In genomic region chr1:117657031-117657430, GRCh38 we compare ENCODE assay signal across 10 cellular contexts. TPM values are rescaled to one million over a fixed set of nuclear protein-coding genes. Genes with fewer than 3 reads are reported as not detected.
DNase-seq lines count a peak whose midpoint lies in the region; ATAC-seq and TF ChIP-seq lines count a peak whose summit lies in the region.
"Had no signal": no experiment of that assay in that cellular context is flagged by ENCODE, and none has a peak within 500 bp of the region (broad histone marks: within the 10 kb centered on the region; RNA-seq: fewer than 3 reads in every experiment).

No MANE protein-coding gene starts in this region.

- peaks cover 21% of the 10 kb centered on the region for H3K4me1 ChIP-seq in upper lobe of right lung

- H3K27me3 ChIP-seq in upper lobe of right lung, result no peaks in the 10 kb centered on the region

- H3K4me3 Mint-ChIP-seq in memory B cell, result no peak overlapping the region

- no peak for TF ChIP-seq CTCF in upper lobe of right lung (IDR thresholded peaks at IDR 0.05)

- no peaks in the 10 kb centered on the region for H3K9me3 ChIP-seq in upper lobe of right lung
- H3K9me3 ChIP-seq: thoracic aorta had no signal

- DNase-seq in COLO829 (ENCODE audit: low spot score) (peak; percentile 11), LHCN-M2 (ENCODE audit: low read depth) (peak; percentile 51), amniotic epithelial cell (ENCODE audit: low read depth) (peak; percentile 75), memory B cell (ENCODE audit: low spot score in 2 of 2) (no peak), upper lobe of right lung (no peak), NCI-H526 treated with DMSO at 0.1 percent for 48 hours (lab: John Stamatoyannopoulos, UW) (no peak), NCI-H345 (lab: John Stamatoyannopoulos, UW) (no peak)
- DNase-seq: posterior cingulate gyrus had no signal

- peaks cover 1% of the 10 kb centered on the region for H3K36me3 Mint-ChIP-seq in memory B cell

- intact Hi-C loops in upper lobe of right lung (cut with DNase I), result no loop called here

- peaks cover 84% of the 10 kb centered on the region for H3K4me1 Mint-ChIP-seq in memory B cell

- H3K36me3 ChIP-seq in upper lobe of right lung, result no peaks in the 10 kb centered on the region
- H3K36me3 ChIP-seq: thoracic aorta had no signal

- H3K27me3 Mint-ChIP-seq in memory B cell, result no peaks in the 10 kb centered on the region

- H3K4me3 ChIP-seq in upper lobe of right lung, result no peak overlapping the region
- H3K4me3 ChIP-seq: thoracic aorta had no signal

- H3K27ac ChIP-seq in upper lobe of right lung, result no peak overlapping the region
- H3K27ac ChIP-seq: thoracic aorta had no signal

- ATAC-seq in memory B cell (ENCODE audit: low read depth) (no peak), HG02852 (IDR thresholded peaks at IDR 0.05; ENCODE audit: unreplicated experiment) (no peak), upper lobe of right lung (no peak)

- no peaks in the 10 kb centered on the region for H3K9me3 Mint-ChIP-seq in memory B cell

- peak overlapping the region; percentile 97 for H3K27ac Mint-ChIP-seq in memory B cell

RNA-seq across cellular contexts. Expression of gene TENT5C, which starts 51.2 kb away (rescaled TPM):
- under 0.01 TPM in 1 of 2 replicates, not detected in the other for total RNA-seq in LHCN-M2 (2014; rRNA removed)
- polyA plus RNA-seq in LHCN-M2 (2012), result 0.05 TPM
- 13.7 TPM for total RNA-seq in upper lobe of right lung

Comparison
In these comparisons a context has a peak if more than half of its experiments do, and no peak if none do; other contexts are left out.
1. DNase-seq: peak in COLO829 (single experiment), LHCN-M2 (single experiment) and amniotic epithelial cell (single experiment); none in memory B cell (0 of 2), upper lobe of right lung (single experiment), NCI-H526 treated with DMSO at 0.1 percent for 48 hours (single experiment) and NCI-H345 (single experiment).
2. RNA of gene TENT5C, which starts 51.2 kb away (total RNA-seq): 13.7 TPM in upper lobe of right lung (single experiment); under 0.01 TPM in LHCN-M2; every median in the first group is over 10 times any median in the second.